ENCODE assay signal across 36 cellular contexts in genomic region chr2:100446696-100447095, GRCh38. TPM values are rescaled to one million over a fixed set of nuclear protein-coding genes. Genes with fewer than 3 reads are reported as not detected.
"Had no signal": no experiment of that assay in that cellular context is flagged by ENCODE, and none has a peak within 500 bp of the region (broad histone marks: within the 10 kb centered on the region; RNA-seq: fewer than 3 reads in every experiment).

No MANE protein-coding gene starts in this region.

- H3K27me3 Mint-ChIP-seq: activated CD8-positive, alpha-beta T cell treated with anti-CD3 and anti-CD28 coated beads for 36 hours; activated naive CD8-positive, alpha-beta T cell treated with anti-CD3 and anti-CD28 coated beads, Interleukin-2, amount 50 U/mL, for 24 hours; activated T-helper 17 cell treated with anti-CD3 and anti-CD28 coated beads, Interleukin-2, amount 50 U/mL, for 72 hours; stimulated activated memory B cell treated with anti-CD40 and anti-IgM and Interleukin-4, amounts not matched to agents 10 μg/mL and 1 μg/mL and 100 μg/mL, for 72 hours; stimulated activated naive CD8-positive, alpha-beta T cell treated with anti-CD3 and anti-CD28 coated beads, Interleukin-15, amount 100 ng/mL, for 72 hours had no signal

- H3K36me3 Mint-ChIP-seq: immature natural killer cell; natural killer cell treated with Interleukin-12 subunit alpha and Interleukin-12 subunit beta and Interleukin-15 and Interleukin-18, amount 100 ng/mL, for 72 hours; stimulated activated memory B cell treated with anti-CD40 and anti-IgM and Interleukin-4, amounts not matched to agents 10 μg/mL and 1 μg/mL and 100 μg/mL, for 72 hours had no signal

- H3K4me3 Mint-ChIP-seq: activated CD8-positive, alpha-beta T cell treated with anti-CD3 and anti-CD28 coated beads for 36 hours; activated naive CD8-positive, alpha-beta T cell treated with anti-CD3 and anti-CD28 coated beads, Interleukin-2, amount 50 U/mL, for 24 hours; activated T-cell treated with anti-CD3 and anti-CD28 coated beads, Interleukin-2, amount 50 U/mL, for 4 hours; activated T-helper 17 cell treated with anti-CD3 and anti-CD28 coated beads, Interleukin-2, amount 50 U/mL, for 72 hours; immature natural killer cell; natural killer cell treated with Interleukin-12 subunit alpha and Interleukin-12 subunit beta and Interleukin-15 and Interleukin-18, amount 100 ng/mL, for 72 hours; stimulated activated memory B cell treated with anti-CD40 and anti-IgM and Interleukin-4, amounts not matched to agents 10 μg/mL and 1 μg/mL and 100 μg/mL, for 72 hours; stimulated activated naive CD8-positive, alpha-beta T cell treated with anti-CD3 and anti-CD28 coated beads, Interleukin-15, amount 100 ng/mL, for 72 hours; WTC11 had no signal

- H3K27ac ChIP-seq: left lung, lower lobe of right lung, right lobe of liver, skin epidermis, thyroid gland, upper lobe of left lung had no signal

- H3K36me3 ChIP-seq: left lung, lower lobe of right lung, right lobe of liver, thyroid gland, upper lobe of left lung had no signal

- H3K27ac Mint-ChIP-seq: activated CD8-positive, alpha-beta T cell treated with anti-CD3 and anti-CD28 coated beads for 36 hours; activated naive CD8-positive, alpha-beta T cell treated with anti-CD3 and anti-CD28 coated beads, Interleukin-2, amount 50 U/mL, for 24 hours; activated T-helper 17 cell treated with anti-CD3 and anti-CD28 coated beads, Interleukin-2, amount 50 U/mL, for 72 hours; immature natural killer cell; natural killer cell treated with Interleukin-12 subunit alpha and Interleukin-12 subunit beta and Interleukin-15 and Interleukin-18, amount 100 ng/mL, for 72 hours; stimulated activated memory B cell treated with anti-CD40 and anti-IgM and Interleukin-4, amounts not matched to agents 10 μg/mL and 1 μg/mL and 100 μg/mL, for 72 hours; stimulated activated naive CD8-positive, alpha-beta T cell treated with anti-CD3 and anti-CD28 coated beads, Interleukin-15, amount 100 ng/mL, for 72 hours; WTC11 had no signal

- H3K4me3 ChIP-seq: left lung, lower lobe of right lung, mucosa of descending colon, right lobe of liver, skin epidermis, thyroid gland, upper lobe of left lung had no signal

- H3K9me3 ChIP-seq: lower lobe of right lung, mucosa of descending colon, right lobe of liver, thyroid gland, upper lobe of left lung had no signal

- H3K4me1 ChIP-seq: left lung, lower lobe of right lung, right lobe of liver, thyroid gland, upper lobe of left lung had no signal

- H3K9me3 Mint-ChIP-seq: activated naive CD8-positive, alpha-beta T cell treated with anti-CD3 and anti-CD28 coated beads, Interleukin-2, amount 50 U/mL, for 24 hours; activated T-cell treated with anti-CD3 and anti-CD28 coated beads, Interleukin-2, amount 50 U/mL, for 4 hours; activated T-helper 17 cell treated with anti-CD3 and anti-CD28 coated beads, Interleukin-2, amount 50 U/mL, for 72 hours; immature natural killer cell; natural killer cell treated with Interleukin-12 subunit alpha and Interleukin-12 subunit beta and Interleukin-15 and Interleukin-18, amount 100 ng/mL, for 72 hours; stimulated activated memory B cell treated with anti-CD40 and anti-IgM and Interleukin-4, amounts not matched to agents 10 μg/mL and 1 μg/mL and 100 μg/mL, for 72 hours; stimulated activated naive CD8-positive, alpha-beta T cell treated with anti-CD3 and anti-CD28 coated beads, Interleukin-15, amount 100 ng/mL, for 72 hours had no signal

- ATAC-seq: activated CD8-positive, alpha-beta T cell treated with anti-CD3 and anti-CD28 coated beads for 36 hours; activated naive CD8-positive, alpha-beta T cell treated with anti-CD3 and anti-CD28 coated beads, Interleukin-2, amount 50 U/mL, for 24 hours; activated T-cell treated with anti-CD3 and anti-CD28 coated beads, Interleukin-2, amount 50 U/mL, for 4 hours; activated T-helper 17 cell treated with anti-CD3 and anti-CD28 coated beads, Interleukin-2, amount 50 U/mL, for 72 hours; left lung; lower lobe of right lung; mucosa of descending colon; natural killer cell treated with Interleukin-12 subunit alpha and Interleukin-12 subunit beta and Interleukin-15 and Interleukin-18, amount 100 ng/mL, for 72 hours; right lobe of liver; stimulated activated memory B cell treated with anti-CD40 and anti-IgM and Interleukin-4, amounts not matched to agents 10 μg/mL and 1 μg/mL and 100 μg/mL, for 72 hours; stimulated activated naive CD8-positive, alpha-beta T cell treated with anti-CD3 and anti-CD28 coated beads, Interleukin-15, amount 100 ng/mL, for 72 hours; WTC11 had no signal

- H3K4me1 Mint-ChIP-seq: activated naive CD8-positive, alpha-beta T cell treated with anti-CD3 and anti-CD28 coated beads, Interleukin-2, amount 50 U/mL, for 24 hours; activated T-helper 17 cell treated with anti-CD3 and anti-CD28 coated beads, Interleukin-2, amount 50 U/mL, for 72 hours; immature natural killer cell; stimulated activated memory B cell treated with anti-CD40 and anti-IgM and Interleukin-4, amounts not matched to agents 10 μg/mL and 1 μg/mL and 100 μg/mL, for 72 hours; stimulated activated naive CD8-positive, alpha-beta T cell treated with anti-CD3 and anti-CD28 coated beads, Interleukin-15, amount 100 ng/mL, for 72 hours had no signal

- DNase-seq: activated CD4-positive, alpha-beta T cell treated with anti-CD3 and anti-CD28 coated beads for 1 hour; activated CD4-positive, alpha-beta T cell treated with anti-CD3 and anti-CD28 coated beads, Interleukin-2, amount 50 U/mL, for 1 hour; activated CD8-positive, alpha-beta T cell treated with anti-CD3 and anti-CD28 coated beads for 36 hours; activated gamma-delta T cell treated with Interleukin-2 at 50 U/mL for 16 hours; activated naive CD4-positive, alpha-beta T cell treated with anti-CD3 and anti-CD28 coated beads, Interleukin-2, amount 50 U/mL, for 16 hours; activated naive CD8-positive, alpha-beta T cell treated with anti-CD3 and anti-CD28 coated beads, Interleukin-2, amount 50 U/mL, for 24 hours; activated T-cell treated with anti-CD3 and anti-CD28 coated beads, Interleukin-2, amount 50 U/mL, for 4 hours; amygdala; dermis blood vessel endothelial cell; effector CD8-positive, alpha-beta T cell; erythroblast; foreskin fibroblast; head of caudate nucleus; hypothalamus; immature natural killer cell; left lung; lower lobe of right lung; mucosa of descending colon; right lobe of liver; stimulated activated CD4-positive, alpha-beta T cell treated with anti-CD3 and anti-CD28 coated beads, Interleukin-4, amount 100 ng/mL, for 24 hours; stimulated activated CD8-positive, alpha-beta memory T cell treated with anti-CD3 and anti-CD28 coated beads, Interleukin-4, amount 100 ng/mL, for 48 hours; stimulated activated naive CD8-positive, alpha-beta T cell treated with anti-CD3 and anti-CD28 coated beads, Interleukin-15, amount 100 ng/mL, for 72 hours; T-helper 2 cell; thyroid gland; upper lobe of left lung had no signal

- H3K27me3 ChIP-seq: left lung, right lobe of liver, thyroid gland, upper lobe of left lung had no signal

RNA-seq across cellular contexts. Expression of gene NMS, which starts 23.6 kb away (rescaled TPM):
- total RNA-seq: activated CD8-positive, alpha-beta T cell treated with anti-CD3 and anti-CD28 coated beads for 36 hours; activated T-cell treated with anti-CD3 and anti-CD28 coated beads, Interleukin-2, amount 50 U/mL, for 4 hours; activated T-helper 17 cell treated with anti-CD3 and anti-CD28 coated beads, Interleukin-2, amount 50 U/mL, for 72 hours; dermis blood vessel endothelial cell; fibroblast of lung; kidney epithelial cell; left lung; lower lobe of right lung; mesenteric fat pad; mucosa of descending colon; myocyte; natural killer cell treated with Interleukin-12 subunit alpha and Interleukin-12 subunit beta and Interleukin-15 and Interleukin-18, amount 100 ng/mL, for 72 hours; omental fat pad; pulmonary artery endothelial cell; right lobe of liver; thyroid gland; upper lobe of left lung; WTC11 had no signal
- polyA plus RNA-seq: fibroblast of lung, immature natural killer cell had no signal
